ENCODE assay signal across 8 cellular contexts in genomic region chr16:90020260-90020837, GRCh38.
A peak's percentile ranks its signal among the peaks of the same experiment; 100 is the strongest.
DNase-seq lines count a peak whose midpoint lies in the region; ATAC-seq and TF ChIP-seq lines count a peak whose summit lies in the region.

No MANE protein-coding gene starts in this region.

- no peaks in the 10 kb centered on the region for H3K27me3 ChIP-seq in rectal smooth muscle tissue (ENCODE audit: control insufficient read depth, insufficient read depth, low read length)
- H3K27me3 ChIP-seq in WERI-Rb-1 (ENCODE audit: insufficient read depth, low read depth, severe bottlenecking): no peaks in the 10 kb centered on the region

- H3K9me3 ChIP-seq in WERI-Rb-1 (ENCODE audit: severe bottlenecking): no peaks in the 10 kb centered on the region

- no peak for ATAC-seq in GM21619 (IDR thresholded peaks at IDR 0.05; ENCODE audit: unreplicated experiment)

- peak overlapping the region; percentile 55 for H3K27ac ChIP-seq in RWPE1
- no peak overlapping the region for H3K27ac ChIP-seq in rectal smooth muscle tissue (ENCODE audit: low read depth, low read length)
- H3K27ac ChIP-seq in WERI-Rb-1: no peak overlapping the region

- TF ChIP-seq CTCF in RWPE1 (conservative IDR thresholded peaks at IDR 0.05; ENCODE audit: low read depth) (no peak), epithelial cell of esophagus (IDR thresholded peaks at IDR 0.05; ENCODE audit: insufficient read depth, low read depth, low read length, missing control alignments) (no peak), WERI-Rb-1 (IDR thresholded peaks at IDR 0.05; ENCODE audit: low read depth, low read length) (no peak)

- DNase-seq in RWPE1 (ENCODE audit: low spot score) (no peak), epithelial cell of esophagus (ENCODE audit: low read depth) (no peak), WERI-Rb-1 (no peak), T1000 (lab: John Stamatoyannopoulos, UW) (no peak)
- DNase-seq in activated effector memory CD4-positive, alpha-beta T cell treated with anti-CD3 and anti-CD28 coated beads, Interleukin-2, amount 50 U/mL, for 16 hours: no peak

- H3K36me3 ChIP-seq in rectal smooth muscle tissue (ENCODE audit: control insufficient read depth, insufficient read depth, low read length) (no peaks in the 10 kb centered on the region), WERI-Rb-1 (no peaks in the 10 kb centered on the region)

- POLR2A ChIA-PET in RWPE1 (lab: Yijun Ruan, JAX; ENCODE audit: low non-redundant PET): interaction anchor here (1.1 kb wide), 1 partner anchor 35 kb away, joined by 5 read pairs; no protein-coding TSS in a partner anchor

- H3K4me3 ChIP-seq in GM08714 (ENCODE audit: low read length) (peak overlapping the region; percentile 59; the same call in 1 of the 2 replicates), epithelial cell of esophagus (ENCODE audit: low read length) (peak overlapping the region; percentile 51), rectal smooth muscle tissue (ENCODE audit: low read length) (peak overlapping the region; percentile 44), WERI-Rb-1 (ENCODE audit: low read depth, low read length) (no peak overlapping the region)

- H3K9ac ChIP-seq in rectal smooth muscle tissue (ENCODE audit: low read length): no peak overlapping the region

- peaks cover 4% of the 10 kb centered on the region for H3K4me1 ChIP-seq in rectal smooth muscle tissue (ENCODE audit: control insufficient read depth, insufficient read depth, low read length)

- CTCF ChIA-PET in RWPE1 (lab: Yijun Ruan, JAX): interaction anchor here (1.0 to 1.5 kb wide), 4 partner anchors 21 to 98 kb away, joined by 3 to 5 read pairs (median 4); no protein-coding TSS in a partner anchor
